Comparison of ENCODE assay signal across 24 cellular contexts in genomic region chr1:92380867-92381266, GRCh38.
"Had no signal": no experiment of that assay in that cellular context is flagged by ENCODE, and none has a peak within 500 bp of the region (broad histone marks: within the 10 kb centered on the region; RNA-seq: fewer than 3 reads in every experiment).

No MANE protein-coding gene starts in this region.

- H3K4me1 ChIP-seq: ascending aorta, body of pancreas had no signal

- H3K27ac ChIP-seq: ascending aorta, body of pancreas had no signal

- FAIRE-seq: bronchial epithelial cell, TTC549 had no signal

- DNase-seq: activated B cell treated with CpG ODN at 0.5 μM for 24 hours; activated CD4-positive, alpha-beta memory T cell treated with anti-CD3 and anti-CD28 coated beads for 36 hours; activated CD4-positive, alpha-beta T cell treated with anti-CD3 and anti-CD28 coated beads for 1 hour; activated CD4-positive, alpha-beta T cell treated with anti-CD3 and anti-CD28 coated beads, Interleukin-2, amount 10 ng/mL, durations not matched to agents 24 days and 14 days; activated CD8-positive, alpha-beta memory T cell treated with anti-CD3 and anti-CD28 coated beads, Interleukin-2, amount 50 U/mL, for 4 hours; activated gamma-delta T cell treated with Interleukin-2 at 50 U/mL for 16 hours; activated T-cell treated with anti-CD3 and anti-CD28 coated beads, Interleukin-2, amount 50 U/mL, for 72 hours; amniotic stem cell; body of pancreas; KG1; NCI-H1048; NCI-H1417; NCI-H1930; NCI-H2171; NCI-H2227 treated with DMSO at 0.1 percent for 48 hours; NCI-H510A; NCI-H526 treated with DMSO at 0.1 percent for 48 hours; NCI-H82; SIG-M5; T-helper 17 cell; T-helper 9 cell had no signal

- H3K27me3 ChIP-seq: ascending aorta, body of pancreas had no signal

- H3K4me3 ChIP-seq: ascending aorta, body of pancreas had no signal

- ATAC-seq: activated T-cell treated with anti-CD3 and anti-CD28 coated beads, Interleukin-2, amount 50 U/mL, for 72 hours; body of pancreas; T-helper 17 cell had no signal
